In the genomic region with DNA sequence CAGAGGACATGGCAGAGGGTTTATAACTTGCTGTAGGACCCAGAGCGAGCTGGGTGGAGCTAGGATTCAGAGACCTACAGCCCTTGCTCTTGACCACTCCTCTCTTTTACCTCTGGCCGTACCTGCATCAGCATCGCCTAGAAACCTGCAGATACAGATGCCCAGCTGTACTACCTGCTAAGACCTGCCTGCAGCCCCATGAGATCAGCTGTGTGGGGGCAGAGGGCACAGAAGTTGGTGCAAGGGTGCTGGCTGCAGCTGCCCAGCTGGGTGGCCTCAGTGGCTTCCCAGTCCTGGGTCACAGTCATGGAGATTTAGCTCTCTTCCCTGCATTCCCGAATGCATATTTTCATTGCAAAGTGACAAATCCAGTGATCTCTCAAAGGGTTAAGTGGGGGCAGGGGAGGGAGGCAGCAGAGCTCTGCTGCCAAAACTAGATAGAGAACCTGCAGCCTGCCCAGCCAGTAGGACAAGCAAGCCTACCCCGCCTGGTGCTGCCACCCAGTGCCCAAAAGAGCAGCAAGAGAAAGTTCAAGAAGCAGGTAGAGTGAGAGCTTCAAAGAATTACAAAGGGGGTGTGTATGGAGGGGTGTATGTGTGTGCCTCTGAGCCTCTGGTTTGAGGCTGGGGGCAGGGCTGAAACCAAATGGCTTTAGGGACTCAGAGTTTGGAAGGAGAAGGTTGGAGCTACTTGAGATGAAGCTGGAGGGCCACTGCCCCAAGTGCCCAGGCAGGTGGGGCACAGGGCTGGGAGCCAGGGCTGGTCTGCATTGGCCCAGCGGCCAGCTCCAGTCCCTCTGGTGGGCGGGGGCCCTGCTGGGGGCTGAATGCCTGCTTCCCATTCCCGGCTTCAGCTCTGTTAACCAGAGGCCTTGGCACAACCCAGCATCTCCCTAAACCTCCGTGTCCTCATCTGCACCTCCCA, we compare ENCODE assay signal across 1 cellular context.
TF ChIP-seq lines count a peak whose summit lies in the region.

No MANE protein-coding gene starts in this region.

TF ChIP-seq in GM23338, 12 proteins besides CTCF, POLR2A, EP300 and RAD21 (continued from another document):
- TF ChIP-seq, protein P1, sequence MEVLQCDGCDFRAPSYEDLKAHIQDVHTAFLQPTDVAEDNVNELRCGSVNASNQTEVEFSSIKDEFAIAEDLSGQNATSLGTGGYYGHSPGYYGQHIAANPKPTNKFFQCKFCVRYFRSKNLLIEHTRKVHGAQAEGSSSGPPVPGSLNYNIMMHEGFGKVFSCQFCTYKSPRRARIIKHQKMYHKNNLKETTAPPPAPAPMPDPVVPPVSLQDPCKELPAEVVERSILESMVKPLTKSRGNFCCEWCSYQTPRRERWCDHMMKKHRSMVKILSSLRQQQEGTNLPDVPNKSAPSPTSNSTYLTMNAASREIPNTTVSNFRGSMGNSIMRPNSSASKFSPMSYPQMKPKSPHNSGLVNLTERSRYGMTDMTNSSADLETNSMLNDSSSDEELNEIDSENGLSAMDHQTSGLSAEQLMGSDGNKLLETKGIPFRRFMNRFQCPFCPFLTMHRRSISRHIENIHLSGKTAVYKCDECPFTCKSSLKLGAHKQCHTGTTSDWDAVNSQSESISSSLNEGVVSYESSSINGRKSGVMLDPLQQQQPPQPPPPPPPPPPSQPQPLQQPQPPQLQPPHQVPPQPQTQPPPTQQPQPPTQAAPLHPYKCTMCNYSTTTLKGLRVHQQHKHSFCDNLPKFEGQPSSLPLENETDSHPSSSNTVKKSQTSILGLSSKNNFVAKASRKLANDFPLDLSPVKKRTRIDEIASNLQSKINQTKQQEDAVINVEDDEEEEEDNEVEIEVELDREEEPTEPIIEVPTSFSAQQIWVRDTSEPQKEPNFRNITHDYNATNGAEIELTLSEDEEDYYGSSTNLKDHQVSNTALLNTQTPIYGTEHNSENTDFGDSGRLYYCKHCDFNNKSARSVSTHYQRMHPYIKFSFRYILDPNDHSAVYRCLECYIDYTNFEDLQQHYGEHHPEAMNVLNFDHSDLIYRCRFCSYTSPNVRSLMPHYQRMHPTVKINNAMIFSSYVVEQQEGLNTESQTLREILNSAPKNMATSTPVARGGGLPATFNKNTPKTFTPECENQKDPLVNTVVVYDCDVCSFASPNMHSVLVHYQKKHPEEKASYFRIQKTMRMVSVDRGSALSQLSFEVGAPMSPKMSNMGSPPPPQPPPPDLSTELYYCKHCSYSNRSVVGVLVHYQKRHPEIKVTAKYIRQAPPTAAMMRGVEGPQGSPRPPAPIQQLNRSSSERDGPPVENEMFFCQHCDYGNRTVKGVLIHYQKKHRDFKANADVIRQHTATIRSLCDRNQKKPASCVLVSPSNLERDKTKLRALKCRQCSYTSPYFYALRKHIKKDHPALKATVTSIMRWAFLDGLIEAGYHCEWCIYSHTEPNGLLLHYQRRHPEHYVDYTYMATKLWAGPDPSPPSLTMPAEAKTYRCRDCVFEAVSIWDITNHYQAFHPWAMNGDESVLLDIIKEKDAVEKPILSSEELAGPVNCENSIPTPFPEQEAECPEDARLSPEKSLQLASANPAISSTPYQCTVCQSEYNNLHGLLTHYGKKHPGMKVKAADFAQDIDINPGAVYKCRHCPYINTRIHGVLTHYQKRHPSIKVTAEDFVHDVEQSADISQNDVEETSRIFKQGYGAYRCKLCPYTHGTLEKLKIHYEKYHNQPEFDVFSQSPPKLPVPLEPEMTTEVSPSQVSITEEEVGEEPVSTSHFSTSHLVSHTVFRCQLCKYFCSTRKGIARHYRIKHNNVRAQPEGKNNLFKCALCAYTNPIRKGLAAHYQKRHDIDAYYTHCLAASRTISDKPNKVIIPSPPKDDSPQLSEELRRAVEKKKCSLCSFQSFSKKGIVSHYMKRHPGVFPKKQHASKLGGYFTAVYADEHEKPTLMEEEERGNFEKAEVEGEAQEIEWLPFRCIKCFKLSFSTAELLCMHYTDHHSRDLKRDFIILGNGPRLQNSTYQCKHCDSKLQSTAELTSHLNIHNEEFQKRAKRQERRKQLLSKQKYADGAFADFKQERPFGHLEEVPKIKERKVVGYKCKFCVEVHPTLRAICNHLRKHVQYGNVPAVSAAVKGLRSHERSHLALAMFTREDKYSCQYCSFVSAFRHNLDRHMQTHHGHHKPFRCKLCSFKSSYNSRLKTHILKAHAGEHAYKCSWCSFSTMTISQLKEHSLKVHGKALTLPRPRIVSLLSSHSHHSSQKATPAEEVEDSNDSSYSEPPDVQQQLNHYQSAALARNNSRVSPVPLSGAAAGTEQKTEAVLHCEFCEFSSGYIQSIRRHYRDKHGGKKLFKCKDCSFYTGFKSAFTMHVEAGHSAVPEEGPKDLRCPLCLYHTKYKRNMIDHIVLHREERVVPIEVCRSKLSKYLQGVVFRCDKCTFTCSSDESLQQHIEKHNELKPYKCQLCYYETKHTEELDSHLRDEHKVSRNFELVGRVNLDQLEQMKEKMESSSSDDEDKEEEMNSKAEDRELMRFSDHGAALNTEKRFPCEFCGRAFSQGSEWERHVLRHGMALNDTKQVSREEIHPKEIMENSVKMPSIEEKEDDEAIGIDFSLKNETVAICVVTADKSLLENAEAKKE (CRISPR knock-in tag; IDR thresholded peaks at IDR 0.05): no peak
- TF ChIP-seq STAT1 (IDR thresholded peaks at IDR 0.05; ENCODE audit: unreplicated experiment) (no peak), CREB1 (CRISPR knock-in tag; IDR thresholded peaks at IDR 0.05; ENCODE audit: low read depth) (no peak), ZNF331 (CRISPR knock-in tag; IDR thresholded peaks at IDR 0.05; ENCODE audit: low read depth) (no peak), EZH2phosphoT487 (IDR thresholded peaks at IDR 0.05; ENCODE audit: unreplicated experiment) (no peak), JUNB (IDR thresholded peaks at IDR 0.05; ENCODE audit: unreplicated experiment) (no peak), EZH2 (IDR thresholded peaks at IDR 0.05; ENCODE audit: low read depth, unreplicated experiment) (no peak)
- TF ChIP-seq, protein P2, sequence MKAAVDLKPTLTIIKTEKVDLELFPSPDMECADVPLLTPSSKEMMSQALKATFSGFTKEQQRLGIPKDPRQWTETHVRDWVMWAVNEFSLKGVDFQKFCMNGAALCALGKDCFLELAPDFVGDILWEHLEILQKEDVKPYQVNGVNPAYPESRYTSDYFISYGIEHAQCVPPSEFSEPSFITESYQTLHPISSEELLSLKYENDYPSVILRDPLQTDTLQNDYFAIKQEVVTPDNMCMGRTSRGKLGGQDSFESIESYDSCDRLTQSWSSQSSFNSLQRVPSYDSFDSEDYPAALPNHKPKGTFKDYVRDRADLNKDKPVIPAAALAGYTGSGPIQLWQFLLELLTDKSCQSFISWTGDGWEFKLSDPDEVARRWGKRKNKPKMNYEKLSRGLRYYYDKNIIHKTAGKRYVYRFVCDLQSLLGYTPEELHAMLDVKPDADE (IDR thresholded peaks at IDR 0.05): no peak
TF ChIP-seq in GM23338: peak in this region for 0.
